In the genomic region with DNA sequence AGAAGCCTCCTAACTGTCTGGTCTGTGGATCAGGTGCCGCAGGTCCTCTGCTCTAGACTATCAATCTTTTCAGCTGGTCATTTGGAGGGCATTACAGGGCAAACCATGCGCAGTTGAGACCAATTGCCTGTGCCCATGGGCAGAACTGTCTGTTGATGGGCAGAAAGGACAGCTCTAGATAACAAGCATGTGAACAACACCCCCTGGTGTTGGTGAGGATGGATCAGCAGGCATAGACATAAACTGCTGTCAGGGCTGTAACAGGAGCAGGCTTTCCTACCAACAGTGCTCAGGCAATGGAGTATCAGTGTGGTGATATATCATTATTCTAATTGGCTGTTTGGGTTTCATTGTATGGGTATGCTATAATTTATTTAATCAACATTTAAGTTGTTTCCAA, we compare ENCODE assay signal across 8 cellular contexts.
DNase-seq lines count a peak whose midpoint lies in the region; ATAC-seq and TF ChIP-seq lines count a peak whose summit lies in the region.

No MANE protein-coding gene starts in this region.

- no peak overlapping the region for H2AFZ ChIP-seq in OCI-LY7 (ENCODE audit: low read length)

- no TSS peak for BruUV-seq in OCI-LY7 (replicated peaks; lab: Mats Ljungman, UMichigan)

- POLR2A ChIA-PET in OCI-LY7 (lab: Charles Lee), result no interaction called here

- H3K4me3 ChIP-seq in OCI-LY7 (ENCODE audit: low read depth, low read length, poor library complexity, severe bottlenecking) (no peak overlapping the region), dorsolateral prefrontal cortex (no peak overlapping the region)

- H4K20me1 ChIP-seq in OCI-LY7 (ENCODE audit: insufficient read depth, low read length), result no peaks in the 10 kb centered on the region

- DNase-seq in AG09319 (ENCODE audit: extremely low read depth, low read depth), result no peak
- peak; percentile 46 for DNase-seq in HPDE6-E6E7 (ENCODE audit: extremely low spot score)
- peak; percentile 30 for DNase-seq in OCI-LY7 (ENCODE audit: low spot score)
- DNase-seq in dorsolateral prefrontal cortex, result peak in 1 of 10 donors; percentile 23
- peak; percentile 9 for DNase-seq in midbrain (lab: John Stamatoyannopoulos, UW)
- DNase-seq in DMS79 (lab: John Stamatoyannopoulos, UW), result no peak
- DNase-seq in omental fat pad (ENCODE audit: low spot score), result no peak

- H3K36me3 ChIP-seq in OCI-LY7 (ENCODE audit: insufficient read depth, low read length), result no peaks in the 10 kb centered on the region

- ATAC-seq in GM18498 (IDR thresholded peaks at IDR 0.05; ENCODE audit: unreplicated experiment), result peak; percentile 83
- ATAC-seq in omental fat pad (ENCODE audit: low FRiP score), result no peak

- TF ChIP-seq CTCF in AG09319 (IDR thresholded peaks at IDR 0.05; ENCODE audit: low read depth, low read length) (peak; percentile 47), OCI-LY7 (conservative IDR thresholded peaks at IDR 0.05; ENCODE audit: low read length) (peak; percentile 52), dorsolateral prefrontal cortex (IDR thresholded peaks at IDR 0.05 in 54 of 56, conservative IDR thresholded peaks at IDR 0.05 in 2 of 56; ENCODE audit: low read depth in 1 of 56, partially characterized antibody in 56 of 56) (peak in 37 of 56 donors; percentile 7 to 52 (median 30)), omental fat pad (IDR thresholded peaks at IDR 0.05) (no peak)

- no peaks in the 10 kb centered on the region for H3K79me2 ChIP-seq in OCI-LY7 (ENCODE audit: insufficient read depth, low read depth, low read length)

- no peak overlapping the region for H3K27ac ChIP-seq in OCI-LY7 (ENCODE audit: low read depth, low read length, poor library complexity, severe bottlenecking)
- H3K27ac ChIP-seq in dorsolateral prefrontal cortex, result no peak overlapping the region

- intact Hi-C loops in OCI-LY7 (cut with micrococcal nuclease; ENCODE audit: unreplicated experiment) (no loop called here), dorsolateral prefrontal cortex (cut with DNase I) (loop anchor here in 1 of 2 donors (5.0 kb wide), 1 partner anchor 324 kb away; a partner anchor contains a TSS)

- CTCF ChIA-PET in OCI-LY7 (lab: Charles Lee; ENCODE audit: unreplicated experiment), result no interaction called here

- no peaks in the 10 kb centered on the region for H3K27me3 ChIP-seq in dorsolateral prefrontal cortex

- H3K9me2 ChIP-seq in OCI-LY7 (ENCODE audit: insufficient read depth, low read length), result no peaks in the 10 kb centered on the region

- no peaks in the 10 kb centered on the region for H3K9me3 ChIP-seq in OCI-LY7 (ENCODE audit: low read length)

- no peak overlapping the region for H3K4me2 ChIP-seq in OCI-LY7 (ENCODE audit: low read length)

- no peaks in the 10 kb centered on the region for H3K4me1 ChIP-seq in OCI-LY7 (ENCODE audit: insufficient read depth, low read length, poor library complexity, severe bottlenecking)

Comparison
In these comparisons a context has a peak if more than half of its experiments do, and no peak if none do; other contexts are left out.
1. DNase-seq: peak in HPDE6-E6E7 (single experiment), OCI-LY7 (single experiment) and midbrain (single experiment); none in AG09319 (single experiment), DMS79 (single experiment) and omental fat pad (single experiment).
2. CTCF ChIP-seq: peak in AG09319 (single experiment), OCI-LY7 (single experiment) and dorsolateral prefrontal cortex (37 of 56); none in omental fat pad (0 of 3).